Comparison of ENCODE assay signal across 8 cellular contexts in genomic region chr2:88187038-88187676, GRCh38. TPM values are rescaled to one million over a fixed set of nuclear protein-coding genes. Genes with fewer than 3 reads are reported as not detected.
A peak's percentile ranks its signal among the peaks of the same experiment; 100 is the strongest.
DNase-seq lines count a peak whose midpoint lies in the region; ATAC-seq, FAIRE-seq and TF ChIP-seq lines count a peak whose summit lies in the region.

No MANE protein-coding gene starts in this region.

- H3K36me3 Mint-ChIP-seq in stimulated activated naive B cell treated with anti-CD40 and anti-IgM and Interleukin-4, amounts not matched to agents 10 μg/mL and 1 μg/mL and 100 μg/mL, for 72 hours, result peaks cover 2 to 20% of the 10 kb centered on the region in 2 donors

- CTCF ChIA-PET in OCI-LY7 (lab: Charles Lee; ENCODE audit: unreplicated experiment), result no interaction called here

- in situ Hi-C loops in T47D (cut with HindIII; ENCODE audit: low pct_unique_long_range_greater_than_20kb, low sequenced_read_pairs), result no loop called here

- H3K4me1 ChIP-seq in OCI-LY7 (ENCODE audit: insufficient read depth, low read length, poor library complexity, severe bottlenecking) (no peaks in the 10 kb centered on the region), kidney (ENCODE audit: control insufficient read depth in 1 of 2, insufficient read depth in 1 of 2, low read depth in 1 of 2, low read length in 2 of 2) (no peaks in the 10 kb centered on the region)

- no peak overlapping the region for H3K27ac ChIP-seq in OCI-LY7 (ENCODE audit: low read depth, low read length, poor library complexity, severe bottlenecking)
- no peak overlapping the region for H3K27ac ChIP-seq in kidney (ENCODE audit: low read depth in 2 of 2, low read length in 2 of 2)

- peaks cover 2 to 3% of the 10 kb centered on the region in 2 donors for H3K9me3 Mint-ChIP-seq in stimulated activated naive B cell treated with anti-CD40 and anti-IgM and Interleukin-4, amounts not matched to agents 10 μg/mL and 1 μg/mL and 100 μg/mL, for 72 hours

- no TSS peak for BruUV-seq in OCI-LY7 (replicated peaks; lab: Mats Ljungman, UMichigan)

- TF ChIP-seq CTCF in OCI-LY7 (conservative IDR thresholded peaks at IDR 0.05; ENCODE audit: low read length) (peak; percentile 74), kidney (IDR thresholded peaks at IDR 0.05; ENCODE audit: borderline replicate concordance, extremely low read depth, insufficient read depth) (peak; percentile 65)

- DNase-seq in COLO829 (ENCODE audit: low spot score), result peak; percentile 66
- DNase-seq in HK-2 (ENCODE audit: unreplicated experiment), result peak; percentile 57
- DNase-seq in OCI-LY7 (ENCODE audit: low spot score), result peak; percentile 19
- peak; percentile 45 to 73 for DNase-seq in T47D (ENCODE audit: low read depth in 1 of 2, low spot score in 1 of 2)
- no peak for DNase-seq in kidney
- no peak for DNase-seq in stimulated activated naive B cell treated with anti-CD40 and anti-IgM and Interleukin-4, amounts not matched to agents 10 μg/mL and 1 μg/mL and 100 μg/mL, for 72 hours

- no peak overlapping the region for H3K4me3 ChIP-seq in OCI-LY7 (ENCODE audit: low read depth, low read length, poor library complexity, severe bottlenecking)
- no peak overlapping the region for H3K4me3 ChIP-seq in kidney (ENCODE audit: low read length in 2 of 2)

- H3K4me1 Mint-ChIP-seq in stimulated activated naive B cell treated with anti-CD40 and anti-IgM and Interleukin-4, amounts not matched to agents 10 μg/mL and 1 μg/mL and 100 μg/mL, for 72 hours, result peaks cover 9 to 23% of the 10 kb centered on the region in 2 donors

- no peaks in the 10 kb centered on the region for H3K36me3 ChIP-seq in OCI-LY7 (ENCODE audit: insufficient read depth, low read length)
- peaks cover 0 to 4% of the 10 kb centered on the region in 2 donors for H3K36me3 ChIP-seq in kidney (ENCODE audit: control insufficient read depth in 1 of 2, insufficient read depth in 2 of 2, low read length in 2 of 2)

- H2AFZ ChIP-seq in OCI-LY7 (ENCODE audit: low read length), result no peak overlapping the region

- H3K4me2 ChIP-seq in OCI-LY7 (ENCODE audit: low read length), result no peak overlapping the region

- peaks cover 11 to 32% of the 10 kb centered on the region in 2 donors for H3K27me3 Mint-ChIP-seq in stimulated activated naive B cell treated with anti-CD40 and anti-IgM and Interleukin-4, amounts not matched to agents 10 μg/mL and 1 μg/mL and 100 μg/mL, for 72 hours

- ATAC-seq in stimulated activated naive B cell treated with anti-CD40 and anti-IgM and Interleukin-4, amounts not matched to agents 10 μg/mL and 1 μg/mL and 100 μg/mL, for 72 hours (replicated peaks), result peak; percentile 54 to 57
- ATAC-seq in GM18868 (IDR thresholded peaks at IDR 0.05; ENCODE audit: unreplicated experiment) (no peak), GM19035 (IDR thresholded peaks at IDR 0.05; ENCODE audit: unreplicated experiment) (no peak)

- no peak overlapping the region for H3K4me3 Mint-ChIP-seq in stimulated activated naive B cell treated with anti-CD40 and anti-IgM and Interleukin-4, amounts not matched to agents 10 μg/mL and 1 μg/mL and 100 μg/mL, for 72 hours

- H3K9me2 ChIP-seq in OCI-LY7 (ENCODE audit: insufficient read depth, low read length), result no peaks in the 10 kb centered on the region

- no peak overlapping the region for H3K27ac Mint-ChIP-seq in stimulated activated naive B cell treated with anti-CD40 and anti-IgM and Interleukin-4, amounts not matched to agents 10 μg/mL and 1 μg/mL and 100 μg/mL, for 72 hours

- H3K9ac ChIP-seq in kidney (ENCODE audit: low read length in 2 of 2), result no peak overlapping the region

- FAIRE-seq in kidney (lab: Jason Lieb, UNC), result no peak

- intact Hi-C loops in OCI-LY7 (cut with micrococcal nuclease; ENCODE audit: unreplicated experiment) (loop anchor here (2.0 kb wide), 1 partner anchor 126 kb away; no protein-coding TSS in a partner anchor), kidney (cut with DNase I) (no loop called here)

- POLR2A ChIA-PET in OCI-LY7 (lab: Charles Lee), result interaction anchor here (0.6 kb wide), 1 partner anchor 46 kb away, joined by 3 read pairs; no protein-coding TSS in a partner anchor

- no peaks in the 10 kb centered on the region for H4K20me1 ChIP-seq in OCI-LY7 (ENCODE audit: insufficient read depth, low read length)

- no peaks in the 10 kb centered on the region for H3K9me3 ChIP-seq in OCI-LY7 (ENCODE audit: low read length)
- no peaks in the 10 kb centered on the region for H3K9me3 ChIP-seq in kidney (ENCODE audit: control insufficient read depth in 1 of 2, low read length in 2 of 2)

- H3K79me2 ChIP-seq in OCI-LY7 (ENCODE audit: insufficient read depth, low read depth, low read length), result no peaks in the 10 kb centered on the region

RNA-seq across cellular contexts. Expression of gene THNSL2, which starts 17.0 kb away (rescaled TPM):
- total RNA-seq in OCI-LY7 (2014; rRNA removed; shearing (Covaris generic)), result not detected in 2 replicates
- total RNA-seq in OCI-LY7 (2022) (not detected in 2 replicates), kidney (26.7 TPM)
- 52.3 TPM for polyA plus RNA-seq in kidney (ENCODE audit: insufficient read depth, low read depth, low replicate concordance)

RNA-seq across cellular contexts. Expression of gene FABP1, which starts 59.3 kb away (rescaled TPM):
- not detected in 2 replicates for total RNA-seq in OCI-LY7 (2014; rRNA removed; shearing (Covaris generic))
- total RNA-seq in OCI-LY7 (2022) (not detected in 2 replicates), kidney (not detected)
- 1,596 TPM for polyA plus RNA-seq in kidney (ENCODE audit: insufficient read depth, low read depth, low replicate concordance)

Comparison
In these comparisons a context has a peak if more than half of its experiments do, and no peak if none do; other contexts are left out.
1. DNase-seq: peak in COLO829 (single experiment), HK-2 (single experiment), OCI-LY7 (single experiment) and T47D (2 of 2); none in kidney (single experiment) and stimulated activated naive B cell treated with anti-CD40 and anti-IgM and Interleukin-4, amounts not matched to agents 10 μg/mL and 1 μg/mL and 100 μg/mL, for 72 hours (single experiment).
2. ATAC-seq: peak in stimulated activated naive B cell treated with anti-CD40 and anti-IgM and Interleukin-4, amounts not matched to agents 10 μg/mL and 1 μg/mL and 100 μg/mL, for 72 hours (2 of 2); none in GM18868 (single experiment) and GM19035 (single experiment).
3. RNA of gene THNSL2, which starts 17.0 kb away (total RNA-seq): 26.7 TPM in kidney (single experiment); not detected in OCI-LY7; every median in the first group is over 10 times any median in the second.